In genomic region chr5:134904621-134905245, GRCh38 we compare ENCODE assay signal across 8 cellular contexts. TPM values are rescaled to one million over a fixed set of nuclear protein-coding genes. Genes with fewer than 3 reads are reported as not detected.
DNase-seq lines count a peak whose midpoint lies in the region; ATAC-seq, FAIRE-seq and TF ChIP-seq lines count a peak whose summit lies in the region.

Gene PCBD2, plus strand, starts transcription at chr5:134905131. Its CDS starts 9 bp downstream, at chr5:134905140.

- H2AFZ ChIP-seq in keratinocyte (ENCODE audit: control insufficient read depth, low read length): peak within 1 kb of the TSS; percentile 93

- no peak for FAIRE-seq in keratinocyte (lab: Jason Lieb, UNC)

- H3K4me2 ChIP-seq in keratinocyte (ENCODE audit: control insufficient read depth, extremely low read depth, insufficient read depth, low read depth, low read length): peak within 1 kb of the TSS; percentile 80

- peak within 1 kb of the TSS; percentile 93 for H3K27ac ChIP-seq in caudate nucleus (ENCODE audit: low read depth, low read length)
- peak within 1 kb of the TSS; percentile 93 for H3K27ac ChIP-seq in keratinocyte (ENCODE audit: control insufficient read depth, insufficient read depth, low read length)

- no peaks in the 10 kb centered on the region for H3K9me3 ChIP-seq in keratinocyte (ENCODE audit: control insufficient read depth, low read depth, low read length)

- no peaks in the 10 kb centered on the region for H3K9me1 ChIP-seq in keratinocyte (ENCODE audit: control insufficient read depth, extremely low read depth, insufficient read depth, low read length)

- TF ChIP-seq CTCF in keratinocyte (optimal IDR thresholded peaks at IDR 0.05 in 1 of 3, IDR thresholded peaks at IDR 0.05 in 1 of 3, conservative IDR thresholded peaks at IDR 0.05 in 1 of 3; ENCODE audit: extremely low read depth in 1 of 3, insufficient read depth in 2 of 3, low read length in 3 of 3): peak; percentile 63 to 92 (median 88)

- no peaks in the 10 kb centered on the region for H3K79me2 ChIP-seq in keratinocyte (ENCODE audit: control insufficient read depth, insufficient read depth, low read length)

- peak; percentile 77 for ATAC-seq in GM19035 (IDR thresholded peaks at IDR 0.05; ENCODE audit: unreplicated experiment)
- peak; percentile 78 for ATAC-seq in HG03342 (IDR thresholded peaks at IDR 0.05; ENCODE audit: unreplicated experiment)

- dilution Hi-C loops in keratinocyte (cut with MboI; ENCODE audit: extremely low pct_ligation_motif_present, low sequenced_read_pairs): no loop called here

- H3K9ac ChIP-seq in keratinocyte (ENCODE audit: control insufficient read depth, extremely low read depth, insufficient read depth, low read length): peak within 1 kb of the TSS; percentile 89

- peaks cover 0 to 6% of the 10 kb centered on the region in 2 experiments for H3K36me3 ChIP-seq in keratinocyte (ENCODE audit: control insufficient read depth in 2 of 2, extremely low read depth in 1 of 2, insufficient read depth in 2 of 2, low read length in 2 of 2)

- H3K4me1 ChIP-seq in keratinocyte (ENCODE audit: control insufficient read depth, extremely low read depth, insufficient read depth, low read length): peaks cover 4% of the 10 kb centered on the region

- H4K20me1 ChIP-seq in keratinocyte (ENCODE audit: control insufficient read depth, extremely low read depth, insufficient read depth, low read length): no peaks in the 10 kb centered on the region

- H3K27me3 ChIP-seq in keratinocyte (ENCODE audit: control insufficient read depth, extremely low read depth, insufficient read depth, low read length): no peaks in the 10 kb centered on the region

- DNase-seq in Ammon's horn (ENCODE audit: low spot score) (peak; percentile 91), NCI-H345 treated with DMSO at 0.1 percent for 48 hours (lab: John Stamatoyannopoulos, UW; ENCODE audit: unreplicated experiment) (peak; percentile 92), caudate nucleus (lab: John Stamatoyannopoulos, UW) (peak in 58 of 61 donors; percentile 38 to 90 (median 76)), keratinocyte (ENCODE audit: low read depth, low spot score) (peak; percentile 49)
- DNase-seq in activated CD4-positive, CD25-positive, alpha-beta regulatory T cell (lab: John Stamatoyannopoulos, UW): peak; percentile 80 to 91 (median 87)
- DNase-seq in stimulated activated CD4-positive, alpha-beta T cell treated with anti-CD3 and anti-CD28 coated beads, Interleukin-12 subunit alpha, Interleukin-12 subunit beta, amount 100 ng/mL, for 48 hours (ENCODE audit: low read depth in 2 of 3, low spot score in 1 of 3): peak; percentile 84 to 92 (median 90)

- peak within 1 kb of the TSS; percentile 68 to 89 (median 78) for H3K4me3 ChIP-seq in keratinocyte (ENCODE audit: control insufficient read depth in 2 of 3, extremely low read depth in 1 of 3, insufficient read depth in 2 of 3, low read depth in 1 of 3, low read length in 3 of 3)

RNA-seq across cellular contexts. Expression of gene PCBD2, which starts in this region (rescaled TPM):
- 3.8 to 6.2 TPM (median 4.4 TPM) in 3 replicates for polyA plus RNA-seq in keratinocyte
- polyA plus RNA-seq in keratinocyte (2011; ENCODE audit: low read depth): 3.7 TPM
- 3.3 and 4.1 TPM in 2 replicates for polyA plus RNA-seq in keratinocyte (2011; cell fraction: cytosol; rRNA removed)
- 5.8 and 6.1 TPM in 2 replicates for polyA plus RNA-seq in keratinocyte (2011; cell fraction: nucleus; rRNA removed)
- 3.5 and 3.8 TPM in 2 replicates for polyA plus RNA-seq in keratinocyte (2012; ENCODE audit: low replicate concordance)
- 2.4 to 4.6 TPM (median 3.2 TPM) in 3 replicates for polyA minus RNA-seq in keratinocyte
- polyA minus RNA-seq in keratinocyte (2011; cell fraction: cytosol; rRNA and poly(A)+ RNA removed): 2.1 TPM
- polyA minus RNA-seq in keratinocyte (2011; cell fraction: nucleus; rRNA and poly(A)+ RNA removed): 2.3 and 4.8 TPM in 2 replicates

Comparison
In these comparisons a context has a peak if more than half of its experiments do, and no peak if none do; other contexts are left out.
1. Peak in every context shown above with its lines: DNase-seq, ATAC-seq, H3K4me3 ChIP-seq and H3K27ac ChIP-seq.